ENCODE assay signal across 8 cellular contexts in genomic region chr1:222589462-222590302, GRCh38. TPM values are rescaled to one million over a fixed set of nuclear protein-coding genes. Genes with fewer than 3 reads are reported as not detected.
DNase-seq lines count a peak whose midpoint lies in the region; ATAC-seq and TF ChIP-seq lines count a peak whose summit lies in the region.

TAF1A (minus strand) TSS chr1:222589933.

- no peaks in the 10 kb centered on the region for H3F3A ChIP-seq in GM23338 (replicated peaks; ENCODE audit: low read depth)

- peak within 1 kb of the TSS; percentile 95 for H2AFZ ChIP-seq in GM23338

- TF ChIP-seq POLR2A in Raji (IDR thresholded peaks at IDR 0.05; ENCODE audit: insufficient read depth, low read depth, low read length) = peak; percentile 55

- peaks cover 9% of the 10 kb centered on the region; the same call in 2 of the 3 replicates for H3K4me1 Mint-ChIP-seq in GM23338
- H3K4me1 Mint-ChIP-seq in activated T-helper 2 cell treated with anti-CD3 and anti-CD28 coated beads, Interferon-gamma antibody, Interleukin-2, Interleukin-4, amounts not matched to agents 10 μg/mL and 5 μg/mL and 100 μg/mL, durations not matched to agents 14 hours and 24 hours and 36 hours (ENCODE audit: low read depth) = peaks cover 27% of the 10 kb centered on the region
- peaks cover 21 to 35% of the 10 kb centered on the region in 2 donors for H3K4me1 Mint-ChIP-seq in natural killer cell treated with Interleukin-12 subunit alpha and Interleukin-12 subunit beta and Interleukin-15 and Interleukin-18, amount 100 ng/mL, for 72 hours (ENCODE audit: low read depth in 2 of 2)

- H3K4me3 ChIP-seq in GM23338 (peak within 1 kb of the TSS; percentile 73), fibroblast of pulmonary artery (replicated peaks; ENCODE audit: low read depth, low read length) (peak within 1 kb of the TSS; percentile 78)

- peak; percentile 99 for ATAC-seq in GM23338
- peak; percentile 99 for ATAC-seq in natural killer cell treated with Interleukin-12 subunit alpha and Interleukin-12 subunit beta and Interleukin-15 and Interleukin-18, amount 100 ng/mL, for 72 hours
- ATAC-seq in stimulated activated naive CD8-positive, alpha-beta T cell treated with anti-CD3 and anti-CD28 coated beads, Interleukin-15, Interleukin-2, amounts not matched to agents 100 U/mL and 50 U/mL, for 24 hours = peak; percentile 97

- H3K4me3 Mint-ChIP-seq in GM23338 = peak within 1 kb of the TSS; percentile 94
- peak within 1 kb of the TSS; percentile 96 for H3K4me3 Mint-ChIP-seq in activated T-helper 2 cell treated with anti-CD3 and anti-CD28 coated beads, Interferon-gamma antibody, Interleukin-2, Interleukin-4, amounts not matched to agents 10 μg/mL and 5 μg/mL and 100 μg/mL, durations not matched to agents 14 hours and 24 hours and 36 hours (ENCODE audit: low read depth)
- H3K4me3 Mint-ChIP-seq in natural killer cell treated with Interleukin-12 subunit alpha and Interleukin-12 subunit beta and Interleukin-15 and Interleukin-18, amount 100 ng/mL, for 72 hours = peak within 1 kb of the TSS; percentile 99

- peak within 1 kb of the TSS; percentile 86 for H3K27ac ChIP-seq in GM23338 (ENCODE audit: low read depth)

- no peak for TF ChIP-seq CTCF in GM23338 (conservative IDR thresholded peaks at IDR 0.05; ENCODE audit: low read depth in 2 of 2)
- no peak for TF ChIP-seq CTCF in fibroblast of pulmonary artery (IDR thresholded peaks at IDR 0.05; ENCODE audit: low read length, missing control alignments)

- no peaks in the 10 kb centered on the region for H3K9me2 ChIP-seq in GM23338 (ENCODE audit: insufficient read depth)

- intact Hi-C loops in activated T-helper 2 cell treated with anti-CD3 and anti-CD28 coated beads, Interferon-gamma antibody, Interleukin-2, Interleukin-4, amounts not matched to agents 10 μg/mL and 5 μg/mL and 100 μg/mL, durations not matched to agents 14 hours and 24 hours and 36 hours (cut with micrococcal nuclease) = loop anchor here (1.0 to 5.0 kb wide), 4 partner anchors 28 to 124 kb away; no protein-coding TSS in a partner anchor

- H3K27ac Mint-ChIP-seq in GM23338 = peak within 1 kb of the TSS; percentile 92
- H3K27ac Mint-ChIP-seq in activated T-helper 2 cell treated with anti-CD3 and anti-CD28 coated beads, Interferon-gamma antibody, Interleukin-2, Interleukin-4, amounts not matched to agents 10 μg/mL and 5 μg/mL and 100 μg/mL, durations not matched to agents 14 hours and 24 hours and 36 hours = peak within 1 kb of the TSS; percentile 93
- peak within 1 kb of the TSS; percentile 85 to 98 for H3K27ac Mint-ChIP-seq in natural killer cell treated with Interleukin-12 subunit alpha and Interleukin-12 subunit beta and Interleukin-15 and Interleukin-18, amount 100 ng/mL, for 72 hours

- peaks cover 6% of the 10 kb centered on the region for H3K27me3 Mint-ChIP-seq in GM23338 (ENCODE audit: insufficient read depth, low read depth, poor library complexity)
- H3K27me3 Mint-ChIP-seq in activated T-helper 2 cell treated with anti-CD3 and anti-CD28 coated beads, Interferon-gamma antibody, Interleukin-2, Interleukin-4, amounts not matched to agents 10 μg/mL and 5 μg/mL and 100 μg/mL, durations not matched to agents 14 hours and 24 hours and 36 hours (ENCODE audit: low read depth) = no peaks in the 10 kb centered on the region
- H3K27me3 Mint-ChIP-seq in natural killer cell treated with Interleukin-12 subunit alpha and Interleukin-12 subunit beta and Interleukin-15 and Interleukin-18, amount 100 ng/mL, for 72 hours = no peaks in the 10 kb centered on the region

- H3K36me3 Mint-ChIP-seq in GM23338 (ENCODE audit: low read depth) = peaks cover 19% of the 10 kb centered on the region; the same call in 2 of the 3 replicates
- peaks cover 30% of the 10 kb centered on the region for H3K36me3 Mint-ChIP-seq in activated T-helper 2 cell treated with anti-CD3 and anti-CD28 coated beads, Interferon-gamma antibody, Interleukin-2, Interleukin-4, amounts not matched to agents 10 μg/mL and 5 μg/mL and 100 μg/mL, durations not matched to agents 14 hours and 24 hours and 36 hours (ENCODE audit: low read depth)
- peaks cover 10% of the 10 kb centered on the region for H3K36me3 Mint-ChIP-seq in natural killer cell treated with Interleukin-12 subunit alpha and Interleukin-12 subunit beta and Interleukin-15 and Interleukin-18, amount 100 ng/mL, for 72 hours

- peak within 1 kb of the TSS; percentile 86 for H3K4me2 ChIP-seq in GM23338

- peaks cover 43% of the 10 kb centered on the region for H3K79me2 ChIP-seq in GM23338 (replicated peaks; ENCODE audit: insufficient read depth)

- peaks cover 12% of the 10 kb centered on the region; the same call in 1 of the 2 replicates for H3K4me1 ChIP-seq in GM23338 (ENCODE audit: insufficient read depth)

- H4K20me1 ChIP-seq in GM23338 (replicated peaks; ENCODE audit: insufficient read depth) = peaks cover 5% of the 10 kb centered on the region; the same call in 1 of the 2 replicates

- H3K36me3 ChIP-seq in GM23338 (ENCODE audit: insufficient read depth) = peaks cover 11% of the 10 kb centered on the region

- H3K9me3 Mint-ChIP-seq in GM23338 = no peaks in the 10 kb centered on the region
- H3K9me3 Mint-ChIP-seq in activated T-helper 2 cell treated with anti-CD3 and anti-CD28 coated beads, Interferon-gamma antibody, Interleukin-2, Interleukin-4, amounts not matched to agents 10 μg/mL and 5 μg/mL and 100 μg/mL, durations not matched to agents 14 hours and 24 hours and 36 hours = no peaks in the 10 kb centered on the region
- H3K9me3 Mint-ChIP-seq in natural killer cell treated with Interleukin-12 subunit alpha and Interleukin-12 subunit beta and Interleukin-15 and Interleukin-18, amount 100 ng/mL, for 72 hours = no peaks in the 10 kb centered on the region

- no peaks in the 10 kb centered on the region for H3K27me3 ChIP-seq in GM23338 (ENCODE audit: insufficient read depth)

- DNase-seq in EL (peak; percentile 87), GM23338 (ENCODE audit: low spot score) (peak; percentile 96), Kasumi-1 (lab: John Stamatoyannopoulos, UW) (peak; percentile 89 to 90), fibroblast of pulmonary artery (ENCODE audit: low read depth) (peak; percentile 81)
- peak; percentile 79 for DNase-seq in activated T-helper 2 cell treated with anti-CD3 and anti-CD28 coated beads, Interferon-gamma antibody, Interleukin-2, Interleukin-4, amounts not matched to agents 10 μg/mL and 5 μg/mL and 100 μg/mL, durations not matched to agents 14 hours and 24 hours and 36 hours (ENCODE audit: low spot score)
- DNase-seq in natural killer cell treated with Interleukin-12 subunit alpha and Interleukin-12 subunit beta and Interleukin-15 and Interleukin-18, amount 100 ng/mL, for 72 hours (ENCODE audit: low spot score) = peak; percentile 91
- DNase-seq in stimulated activated naive CD8-positive, alpha-beta T cell treated with anti-CD3 and anti-CD28 coated beads, Interleukin-15, Interleukin-2, amounts not matched to agents 100 U/mL and 50 U/mL, for 24 hours = peak; percentile 83

TF ChIP-seq in GM23338, 12 proteins besides CTCF, POLR2A, EP300 and RAD21:
- peak; percentile 58; the same call in 1 of the 2 replicates for TF ChIP-seq ETS1 (IDR thresholded peaks at IDR 0.05)
- peak; percentile 66 for TF ChIP-seq CREB1 (CRISPR knock-in tag; IDR thresholded peaks at IDR 0.05; ENCODE audit: low read depth)
- TF ChIP-seq JUNB (IDR thresholded peaks at IDR 0.05; ENCODE audit: unreplicated experiment) = no peak
- peak; percentile 79 for TF ChIP-seq POLR2AphosphoS5 (IDR thresholded peaks at IDR 0.05; ENCODE audit: low read depth)

RNA-seq across cellular contexts. Expression of gene TAF1A, which starts in this region (rescaled TPM):
- total RNA-seq in GM23338 (2014; rRNA removed; shearing (Covaris generic)) = 13.3 and 16.3 TPM in 2 replicates
- polyA plus RNA-seq in GM23338 (2016; fragmentation: Nextera tagmentation; extraction: Ambion mirVana) = 5.5 and 5.7 TPM in 2 replicates
- 17.6 and 17.9 TPM in 2 replicates for total RNA-seq in activated T-helper 2 cell treated with anti-CD3 and anti-CD28 coated beads, Interferon-gamma antibody, Interleukin-2, Interleukin-4, amounts not matched to agents 10 μg/mL and 5 μg/mL and 100 μg/mL, durations not matched to agents 14 hours and 24 hours and 36 hours
- 10 to 100 TPM; 13.3 to 27.6 TPM for total RNA-seq in natural killer cell treated with Interleukin-12 subunit alpha and Interleukin-12 subunit beta and Interleukin-15 and Interleukin-18, amount 100 ng/mL, for 72 hours

Comparison
In these comparisons a context has a peak if more than half of its experiments do, and no peak if none do; other contexts are left out.
1. Peak in every context shown above with its lines: DNase-seq, ATAC-seq, H3K4me3 ChIP-seq and H3K27ac ChIP-seq.